ENCODE assay signal across 1 cellular context in the genomic region with DNA sequence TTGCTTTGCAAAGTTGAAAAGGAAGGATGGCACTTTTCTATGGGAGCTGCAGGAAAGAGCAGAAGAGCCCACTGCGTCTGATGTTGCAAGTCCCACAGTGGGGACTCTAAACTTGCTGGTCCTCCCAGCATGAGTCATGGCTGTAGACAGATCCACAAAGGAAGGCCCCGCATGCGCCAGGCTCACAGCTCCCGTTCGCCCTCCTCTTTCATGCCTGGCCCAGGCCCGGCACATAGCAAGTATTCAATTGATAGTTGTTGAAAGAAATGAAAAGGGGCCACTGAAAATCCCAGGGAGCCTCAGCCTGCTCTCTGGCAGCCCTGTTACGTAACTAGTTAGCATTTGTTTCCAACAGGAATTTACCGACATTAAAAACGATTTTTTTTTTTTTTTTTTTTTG.
TF ChIP-seq lines count a peak whose summit lies in the region.

No MANE protein-coding gene starts in this region.

TF ChIP-seq in GM23338, 12 proteins besides CTCF, POLR2A, EP300 and RAD21 (continued from another document):
- TF ChIP-seq ZNF462 (CRISPR knock-in tag; IDR thresholded peaks at IDR 0.05) (no peak), NANOG (IDR thresholded peaks at IDR 0.05; ENCODE audit: borderline replicate concordance) (no peak), STAT1 (IDR thresholded peaks at IDR 0.05; ENCODE audit: unreplicated experiment) (no peak), EZH2phosphoT487 (IDR thresholded peaks at IDR 0.05; ENCODE audit: unreplicated experiment) (no peak), ZNF114 (CRISPR knock-in tag; IDR thresholded peaks at IDR 0.05) (no peak), ZNF331 (CRISPR knock-in tag; IDR thresholded peaks at IDR 0.05; ENCODE audit: low read depth) (no peak), POLR2AphosphoS5 (IDR thresholded peaks at IDR 0.05; ENCODE audit: low read depth) (no peak)
- TF ChIP-seq, protein P1, sequence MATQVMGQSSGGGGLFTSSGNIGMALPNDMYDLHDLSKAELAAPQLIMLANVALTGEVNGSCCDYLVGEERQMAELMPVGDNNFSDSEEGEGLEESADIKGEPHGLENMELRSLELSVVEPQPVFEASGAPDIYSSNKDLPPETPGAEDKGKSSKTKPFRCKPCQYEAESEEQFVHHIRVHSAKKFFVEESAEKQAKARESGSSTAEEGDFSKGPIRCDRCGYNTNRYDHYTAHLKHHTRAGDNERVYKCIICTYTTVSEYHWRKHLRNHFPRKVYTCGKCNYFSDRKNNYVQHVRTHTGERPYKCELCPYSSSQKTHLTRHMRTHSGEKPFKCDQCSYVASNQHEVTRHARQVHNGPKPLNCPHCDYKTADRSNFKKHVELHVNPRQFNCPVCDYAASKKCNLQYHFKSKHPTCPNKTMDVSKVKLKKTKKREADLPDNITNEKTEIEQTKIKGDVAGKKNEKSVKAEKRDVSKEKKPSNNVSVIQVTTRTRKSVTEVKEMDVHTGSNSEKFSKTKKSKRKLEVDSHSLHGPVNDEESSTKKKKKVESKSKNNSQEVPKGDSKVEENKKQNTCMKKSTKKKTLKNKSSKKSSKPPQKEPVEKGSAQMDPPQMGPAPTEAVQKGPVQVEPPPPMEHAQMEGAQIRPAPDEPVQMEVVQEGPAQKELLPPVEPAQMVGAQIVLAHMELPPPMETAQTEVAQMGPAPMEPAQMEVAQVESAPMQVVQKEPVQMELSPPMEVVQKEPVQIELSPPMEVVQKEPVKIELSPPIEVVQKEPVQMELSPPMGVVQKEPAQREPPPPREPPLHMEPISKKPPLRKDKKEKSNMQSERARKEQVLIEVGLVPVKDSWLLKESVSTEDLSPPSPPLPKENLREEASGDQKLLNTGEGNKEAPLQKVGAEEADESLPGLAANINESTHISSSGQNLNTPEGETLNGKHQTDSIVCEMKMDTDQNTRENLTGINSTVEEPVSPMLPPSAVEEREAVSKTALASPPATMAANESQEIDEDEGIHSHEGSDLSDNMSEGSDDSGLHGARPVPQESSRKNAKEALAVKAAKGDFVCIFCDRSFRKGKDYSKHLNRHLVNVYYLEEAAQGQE (IDR thresholded peaks at IDR 0.05; ENCODE audit: unreplicated experiment) = no peak
- TF ChIP-seq, protein P2, sequence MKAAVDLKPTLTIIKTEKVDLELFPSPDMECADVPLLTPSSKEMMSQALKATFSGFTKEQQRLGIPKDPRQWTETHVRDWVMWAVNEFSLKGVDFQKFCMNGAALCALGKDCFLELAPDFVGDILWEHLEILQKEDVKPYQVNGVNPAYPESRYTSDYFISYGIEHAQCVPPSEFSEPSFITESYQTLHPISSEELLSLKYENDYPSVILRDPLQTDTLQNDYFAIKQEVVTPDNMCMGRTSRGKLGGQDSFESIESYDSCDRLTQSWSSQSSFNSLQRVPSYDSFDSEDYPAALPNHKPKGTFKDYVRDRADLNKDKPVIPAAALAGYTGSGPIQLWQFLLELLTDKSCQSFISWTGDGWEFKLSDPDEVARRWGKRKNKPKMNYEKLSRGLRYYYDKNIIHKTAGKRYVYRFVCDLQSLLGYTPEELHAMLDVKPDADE (IDR thresholded peaks at IDR 0.05) = no peak
